ENCODE assay signal across 8 cellular contexts in genomic region chr2:85353876-85354285, GRCh38. TPM values are rescaled to one million over a fixed set of nuclear protein-coding genes. Genes with fewer than 3 reads are reported as not detected.
DNase-seq lines count a peak whose midpoint lies in the region; ATAC-seq and TF ChIP-seq lines count a peak whose summit lies in the region.

No MANE protein-coding gene starts in this region.

- peak; percentile 1 for DNase-seq in activated T-cell treated with anti-CD3 and anti-CD28 coated beads for 24 hours (ENCODE audit: low read depth)
- DNase-seq in activated T-cell treated with anti-CD3 and anti-CD28 coated beads, Interleukin-2, amount 50 U/mL, for 48 hours, result no peak
- peak; percentile 42 for DNase-seq in HT-29 (ENCODE audit: low spot score)
- peak; percentile 13 for DNase-seq in activated CD8-positive, alpha-beta T cell treated with anti-CD3 and anti-CD28 coated beads for 36 hours
- peak; percentile 55 for DNase-seq in fibroblast of villous mesenchyme (ENCODE audit: low read depth)
- peak; percentile 12 for DNase-seq in neural progenitor cell (ENCODE audit: low spot score)
- no peak for DNase-seq in NCI-H2171 treated with DMSO at 0.1 percent for 48 hours (lab: John Stamatoyannopoulos, UW)

- no peaks in the 10 kb centered on the region for H4K20me1 ChIP-seq in neural progenitor cell (ENCODE audit: low read depth)

- no peaks in the 10 kb centered on the region for H3K27me3 ChIP-seq in neural progenitor cell

- peak overlapping the region; percentile 86 for H2AFZ ChIP-seq in neural progenitor cell (replicated peaks)

- H3K4me2 ChIP-seq in neural progenitor cell, result peak overlapping the region; percentile 76

- no peak for TF ChIP-seq CTCF in activated CD8-positive, alpha-beta T cell treated with anti-CD3 and anti-CD28 coated beads for 36 hours (IDR thresholded peaks at IDR 0.05)
- TF ChIP-seq CTCF in fibroblast of villous mesenchyme (IDR thresholded peaks at IDR 0.05; ENCODE audit: insufficient read depth, low read depth, low read length), result no peak
- TF ChIP-seq CTCF in neural progenitor cell (IDR thresholded peaks at IDR 0.05), result no peak

- H3K27ac Mint-ChIP-seq in activated CD8-positive, alpha-beta T cell treated with anti-CD3 and anti-CD28 coated beads for 36 hours, result peak overlapping the region; percentile 94
- H3K27ac Mint-ChIP-seq in neural progenitor cell, result peak overlapping the region; percentile 97

- H3K4me1 ChIP-seq in neural progenitor cell, result peaks cover 3% of the 10 kb centered on the region

- H3K4me1 Mint-ChIP-seq in activated CD8-positive, alpha-beta T cell treated with anti-CD3 and anti-CD28 coated beads for 36 hours (ENCODE audit: low read depth), result peaks cover 36% of the 10 kb centered on the region
- H3K4me1 Mint-ChIP-seq in neural progenitor cell, result peaks cover 20% of the 10 kb centered on the region

- H3K9me3 ChIP-seq in neural progenitor cell (ENCODE audit: low read depth), result no peaks in the 10 kb centered on the region

- H3K9me3 Mint-ChIP-seq in activated CD8-positive, alpha-beta T cell treated with anti-CD3 and anti-CD28 coated beads for 36 hours, result no peaks in the 10 kb centered on the region
- H3K9me3 Mint-ChIP-seq in neural progenitor cell, result no peaks in the 10 kb centered on the region

- intact Hi-C loops in activated CD8-positive, alpha-beta T cell treated with anti-CD3 and anti-CD28 coated beads for 36 hours (cut with micrococcal nuclease), result no loop called here

- CTCF ChIA-PET in activated CD8-positive, alpha-beta T cell treated with anti-CD3 and anti-CD28 coated beads for 36 hours (lab: Charles Lee), result interaction anchor here (0.7 to 1.9 kb wide), 6 partner anchors 29 to 198 kb away, joined by 3 to 9 read pairs (median 4); no protein-coding TSS in a partner anchor

- ATAC-seq in activated CD8-positive, alpha-beta T cell treated with anti-CD3 and anti-CD28 coated beads for 36 hours, result peak; percentile 1
- ATAC-seq in HG03045 (IDR thresholded peaks at IDR 0.05; ENCODE audit: unreplicated experiment), result no peak

- H3K36me3 ChIP-seq in neural progenitor cell, result no peaks in the 10 kb centered on the region

- H3K36me3 Mint-ChIP-seq in activated CD8-positive, alpha-beta T cell treated with anti-CD3 and anti-CD28 coated beads for 36 hours (ENCODE audit: low read depth), result peaks cover 27% of the 10 kb centered on the region
- H3K36me3 Mint-ChIP-seq in neural progenitor cell, result peaks cover 24% of the 10 kb centered on the region

- H3F3A ChIP-seq in neural progenitor cell (ENCODE audit: low read depth), result no peaks in the 10 kb centered on the region

- peaks cover 9% of the 10 kb centered on the region for H3K79me2 ChIP-seq in neural progenitor cell (ENCODE audit: low read depth)

- no peaks in the 10 kb centered on the region for H3K27me3 Mint-ChIP-seq in activated CD8-positive, alpha-beta T cell treated with anti-CD3 and anti-CD28 coated beads for 36 hours
- H3K27me3 Mint-ChIP-seq in neural progenitor cell (ENCODE audit: insufficient read depth, low read depth), result peaks cover 3% of the 10 kb centered on the region

- no peak overlapping the region for H3K27ac ChIP-seq in neural progenitor cell

- H3K4me3 ChIP-seq in fibroblast of villous mesenchyme (ENCODE audit: low read depth, low read length) (peak overlapping the region; percentile 88), neural progenitor cell (peak overlapping the region; percentile 62)

- POLR2A ChIA-PET in activated CD8-positive, alpha-beta T cell treated with anti-CD3 and anti-CD28 coated beads for 36 hours (lab: Charles Lee), result interaction anchor here (0.7 to 5.4 kb wide), 21 partner anchors 9 to 1085 kb away, joined by 3 to 59 read pairs (median 3); partner anchors contain the start of genes MAT2A, RNF181, SH2D6 and TGOLN2

- peak overlapping the region; percentile 95 for H3K4me3 Mint-ChIP-seq in activated CD8-positive, alpha-beta T cell treated with anti-CD3 and anti-CD28 coated beads for 36 hours
- H3K4me3 Mint-ChIP-seq in neural progenitor cell, result peak overlapping the region; percentile 100

- H3K9ac ChIP-seq in neural progenitor cell, result no peak overlapping the region

RNA-seq across cellular contexts. Expression of gene RETSAT, which starts 0.4 kb away (rescaled TPM):
- total RNA-seq in HT-29 (2014; rRNA removed; shearing (Covaris generic)), result 18.5 and 23.5 TPM in 2 replicates
- 10 to 100 TPM; 21.3 to 22.9 TPM for total RNA-seq in activated CD8-positive, alpha-beta T cell treated with anti-CD3 and anti-CD28 coated beads for 36 hours
- 45.1 and 56.1 TPM in 2 replicates for total RNA-seq in fibroblast of villous mesenchyme
- total RNA-seq in neural progenitor cell (ENCODE audit: low replicate concordance), result 13.3 and 19.0 TPM in 2 replicates

RNA-seq across cellular contexts. Expression of gene ELMOD3, which starts 0.7 kb away (rescaled TPM):
- 6.5 and 7.1 TPM in 2 replicates for total RNA-seq in HT-29 (2014; rRNA removed; shearing (Covaris generic))
- 10 to 100 TPM; 11.8 to 13.0 TPM for total RNA-seq in activated CD8-positive, alpha-beta T cell treated with anti-CD3 and anti-CD28 coated beads for 36 hours
- total RNA-seq in fibroblast of villous mesenchyme (15.8 and 19.4 TPM in 2 replicates), neural progenitor cell (ENCODE audit: low replicate concordance) (21.5 and 28.1 TPM in 2 replicates)

RNA-seq across cellular contexts. Expression of gene TGOLN2, which starts 26.1 kb away (rescaled TPM):
- 121 and 133 TPM in 2 replicates for total RNA-seq in HT-29 (2014; rRNA removed; shearing (Covaris generic))
- 10 to 100 TPM; 62.8 to 64.0 TPM for total RNA-seq in activated CD8-positive, alpha-beta T cell treated with anti-CD3 and anti-CD28 coated beads for 36 hours
- total RNA-seq in fibroblast of villous mesenchyme (119 and 131 TPM in 2 replicates), neural progenitor cell (ENCODE audit: low replicate concordance) (28.5 and 31.9 TPM in 2 replicates)

RNA-seq across cellular contexts. Expression of gene CAPG, which starts 56.3 kb away (rescaled TPM):
- 460 and 472 TPM in 2 replicates for total RNA-seq in HT-29 (2014; rRNA removed; shearing (Covaris generic))
- total RNA-seq in activated CD8-positive, alpha-beta T cell treated with anti-CD3 and anti-CD28 coated beads for 36 hours, result 10 to 100 TPM; 18.7 to 19.3 TPM
- total RNA-seq in fibroblast of villous mesenchyme (56.6 and 75.7 TPM in 2 replicates), neural progenitor cell (ENCODE audit: low replicate concordance) (23.9 TPM in 2 replicates)

Comparison
In these comparisons a context has a peak if more than half of its experiments do, and no peak if none do; other contexts are left out.
1. DNase-seq: peak in activated T-cell treated with anti-CD3 and anti-CD28 coated beads for 24 hours (single experiment), HT-29 (single experiment), activated CD8-positive, alpha-beta T cell treated with anti-CD3 and anti-CD28 coated beads for 36 hours (single experiment), fibroblast of villous mesenchyme (single experiment) and neural progenitor cell (single experiment); none in activated T-cell treated with anti-CD3 and anti-CD28 coated beads, Interleukin-2, amount 50 U/mL, for 48 hours (0 of 2) and NCI-H2171 treated with DMSO at 0.1 percent for 48 hours (single experiment).